In genomic region chr2:238274152-238274865, GRCh38 we compare ENCODE assay signal across 16 cellular contexts.
"Had no signal": no experiment of that assay in that cellular context is flagged by ENCODE, and none has a peak within 500 bp of the region (broad histone marks: within the 10 kb centered on the region; RNA-seq: fewer than 3 reads in every experiment).

No MANE protein-coding gene starts in this region.

- H3K4me1 Mint-ChIP-seq: activated naive CD8-positive, alpha-beta T cell treated with anti-CD3 and anti-CD28 coated beads, Interleukin-2, amount 50 U/mL, for 24 hours had no signal

- H3K4me3 Mint-ChIP-seq: activated naive CD8-positive, alpha-beta T cell treated with anti-CD3 and anti-CD28 coated beads, Interleukin-2, amount 50 U/mL, for 24 hours; neural progenitor cell; stimulated activated naive B cell treated with anti-CD40 and anti-IgM and Interleukin-4, amounts not matched to agents 10 μg/mL and 1 μg/mL and 100 μg/mL, for 72 hours; WTC11 had no signal

- H3K4me1 ChIP-seq: ascending aorta, neural progenitor cell, parathyroid adenoma had no signal

- H3K36me3 ChIP-seq: neural progenitor cell had no signal

- H3K27me3 Mint-ChIP-seq: activated naive CD8-positive, alpha-beta T cell treated with anti-CD3 and anti-CD28 coated beads, Interleukin-2, amount 50 U/mL, for 24 hours; stimulated activated naive B cell treated with anti-CD40 and anti-IgM and Interleukin-4, amounts not matched to agents 10 μg/mL and 1 μg/mL and 100 μg/mL, for 72 hours had no signal

- DNase-seq: activated CD4-positive, alpha-beta T cell treated with anti-CD3 and anti-CD28 coated beads for 48 hours; activated naive CD4-positive, alpha-beta T cell treated with Interleukin-2 at 50 U/mL for 16 hours; activated naive CD8-positive, alpha-beta T cell treated with anti-CD3 and anti-CD28 coated beads, Interleukin-2, amount 50 U/mL, for 24 hours; effector CD8-positive, alpha-beta T cell; gastrocnemius medialis; hippocampal formation; retina; stimulated activated CD4-positive, alpha-beta T cell treated with anti-CD3 and anti-CD28 coated beads, Interleukin-1b, Interleukin-23, amount 100 ng/mL, for 48 hours; stimulated activated naive B cell treated with anti-CD40 and anti-IgM and Interleukin-4, amounts not matched to agents 10 μg/mL and 1 μg/mL and 100 μg/mL, for 72 hours; substantia nigra; T-helper 1 cell; trophoblast cell had no signal

- H3K4me3 ChIP-seq: ascending aorta, gastrocnemius medialis, neural progenitor cell had no signal

- ATAC-seq: activated naive CD8-positive, alpha-beta T cell treated with anti-CD3 and anti-CD28 coated beads, Interleukin-2, amount 50 U/mL, for 24 hours; gastrocnemius medialis; stimulated activated naive B cell treated with anti-CD40 and anti-IgM and Interleukin-4, amounts not matched to agents 10 μg/mL and 1 μg/mL and 100 μg/mL, for 72 hours; WTC11 had no signal

- H3K9me3 Mint-ChIP-seq: activated naive CD8-positive, alpha-beta T cell treated with anti-CD3 and anti-CD28 coated beads, Interleukin-2, amount 50 U/mL, for 24 hours; neural progenitor cell; stimulated activated naive B cell treated with anti-CD40 and anti-IgM and Interleukin-4, amounts not matched to agents 10 μg/mL and 1 μg/mL and 100 μg/mL, for 72 hours; WTC11 had no signal

- H3K27me3 ChIP-seq: ascending aorta, gastrocnemius medialis, neural progenitor cell had no signal

- H3K36me3 Mint-ChIP-seq: WTC11 had no signal

- H3K27ac ChIP-seq: ascending aorta, gastrocnemius medialis, neural progenitor cell, parathyroid adenoma had no signal

- H3K27ac Mint-ChIP-seq: activated naive CD8-positive, alpha-beta T cell treated with anti-CD3 and anti-CD28 coated beads, Interleukin-2, amount 50 U/mL, for 24 hours; neural progenitor cell; stimulated activated naive B cell treated with anti-CD40 and anti-IgM and Interleukin-4, amounts not matched to agents 10 μg/mL and 1 μg/mL and 100 μg/mL, for 72 hours; WTC11 had no signal

- H3K9me3 ChIP-seq: ascending aorta, gastrocnemius medialis had no signal
